In genomic region chr15:31125061-31125460, GRCh38 we compare ENCODE assay signal across 25 cellular contexts.
"Had no signal": no experiment of that assay in that cellular context is flagged by ENCODE, and none has a peak within 500 bp of the region (broad histone marks: within the 10 kb centered on the region; RNA-seq: fewer than 3 reads in every experiment).

No MANE protein-coding gene starts in this region.

- DNase-seq: activated CD4-positive, alpha-beta T cell treated with anti-CD3 and anti-CD28 coated beads, Interleukin-2, amount 10 ng/mL, durations not matched to agents 24 days and 14 days; activated CD4-positive, alpha-beta T cell treated with anti-CD3 and anti-CD28 coated beads, Interleukin-2, amount 50 U/mL, for 4 hours; activated CD8-positive, alpha-beta T cell treated with anti-CD3 and anti-CD28 coated beads for 36 hours; activated effector memory CD4-positive, alpha-beta T cell treated with anti-CD3 and anti-CD28 coated beads, Interleukin-2, amount 50 U/mL, for 16 hours; activated naive CD4-positive, alpha-beta T cell; activated naive CD4-positive, alpha-beta T cell treated with anti-CD3 and anti-CD28 coated beads, Interleukin-2, amount 50 U/mL, for 16 hours; activated naive CD8-positive, alpha-beta T cell treated with anti-CD3 and anti-CD28 coated beads for 36 hours; activated T-cell treated with anti-CD3 and anti-CD28 coated beads, Interleukin-2, amount 50 U/mL, for 1 hour; activated T-cell treated with anti-CD3 and anti-CD28 coated beads, Interleukin-2, amount 50 U/mL, for 72 hours; amniotic stem cell; aorta; brain microvascular endothelial cell; central memory CD4-positive, alpha-beta T cell; Karpas-422; KBM-7; NCI-H1105; NCI-H1417 treated with DMSO at 0.1 percent for 48 hours; NCI-H1694 treated with DMSO at 0.1 percent for 48 hours; NCI-H2029; NCI-H2171 treated with DMSO at 0.1 percent for 48 hours; NCI-H2227 treated with DMSO at 0.1 percent for 48 hours; NCI-H446; NCI-H510A treated with DMSO at 0.1 percent for 48 hours; Right ventricle myocardium superior; SJCRH30 had no signal
